Comparison of ENCODE assay signal across 8 cellular contexts in the genomic region with DNA sequence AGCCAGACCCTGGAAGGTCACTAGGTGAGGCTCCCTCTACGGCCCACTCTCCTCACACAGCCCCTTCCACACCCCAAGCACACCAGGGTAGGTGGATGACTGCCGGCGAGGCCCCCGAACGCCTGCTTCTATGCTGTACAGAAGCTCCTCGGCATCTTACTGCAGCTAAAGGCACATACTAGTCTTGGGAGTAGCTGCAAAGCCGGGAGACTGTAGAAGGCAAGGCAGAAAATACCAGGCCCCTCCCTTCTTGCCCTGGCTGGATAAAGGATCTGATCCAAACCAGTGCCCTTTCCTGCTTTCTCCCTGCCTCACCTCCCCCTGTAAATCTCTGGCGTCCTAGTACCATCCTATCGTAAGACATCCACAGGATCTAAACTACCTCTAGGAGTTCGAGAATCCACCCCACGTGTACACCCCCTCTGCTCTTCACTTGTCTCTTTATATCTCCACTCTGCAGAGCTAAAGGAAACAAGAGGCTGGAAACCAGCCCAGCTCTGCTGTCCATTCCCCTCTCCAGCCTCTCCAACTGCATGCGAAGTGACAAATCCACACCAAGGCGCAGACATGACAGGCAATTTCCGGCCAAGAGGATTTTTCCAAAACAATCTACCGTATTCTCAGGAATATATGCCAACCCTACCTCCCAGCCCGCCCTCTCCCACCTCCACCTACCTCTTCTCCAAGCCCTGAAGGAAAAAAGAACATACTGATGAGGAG. TPM values are rescaled to one million over a fixed set of nuclear protein-coding genes. Genes with fewer than 3 reads are reported as not detected.
DNase-seq lines count a peak whose midpoint lies in the region; ATAC-seq and TF ChIP-seq lines count a peak whose summit lies in the region.

No MANE protein-coding gene starts in this region.

- no peaks in the 10 kb centered on the region for H3K9me3 ChIP-seq in parathyroid adenoma (ENCODE audit: control insufficient read depth, low read length)

- no peaks in the 10 kb centered on the region for H3K27me3 Mint-ChIP-seq in activated naive CD8-positive, alpha-beta T cell

- H3K4me3 Mint-ChIP-seq in activated naive CD8-positive, alpha-beta T cell: peak overlapping the region; percentile 81

- H3K36me3 ChIP-seq in parathyroid adenoma (ENCODE audit: control insufficient read depth, insufficient read depth, low read length): no peaks in the 10 kb centered on the region

- H3K27ac Mint-ChIP-seq in activated naive CD8-positive, alpha-beta T cell: peak overlapping the region; percentile 89

- no peaks in the 10 kb centered on the region for H3K36me3 Mint-ChIP-seq in activated naive CD8-positive, alpha-beta T cell

- H3K9ac ChIP-seq in parathyroid adenoma: no peak overlapping the region

- peak overlapping the region; percentile 62 for H3K4me2 ChIP-seq in parathyroid adenoma (ENCODE audit: low read length)

- peak overlapping the region; percentile 65 for H3K27ac ChIP-seq in parathyroid adenoma

- H3K79me2 ChIP-seq in parathyroid adenoma: no peaks in the 10 kb centered on the region

- peak overlapping the region; percentile 83 for H2AFZ ChIP-seq in parathyroid adenoma

- peaks cover 56% of the 10 kb centered on the region for H3K4me1 Mint-ChIP-seq in activated naive CD8-positive, alpha-beta T cell (ENCODE audit: low read depth)

- H3K4me1 ChIP-seq in parathyroid adenoma: peaks cover 26% of the 10 kb centered on the region

- intact Hi-C loops in Right ventricle myocardium superior (cut with DNase I): no loop called here

- TF ChIP-seq CTCF in parathyroid adenoma (IDR thresholded peaks at IDR 0.05): no peak

- ATAC-seq in Right ventricle myocardium superior (ENCODE audit: poor library complexity): peak; percentile 56
- ATAC-seq in HG02970 (IDR thresholded peaks at IDR 0.05; ENCODE audit: low FRiP score, unreplicated experiment): no peak
- no peak for ATAC-seq in GM18909 (IDR thresholded peaks at IDR 0.05; ENCODE audit: poor library complexity, unreplicated experiment)

- DNase-seq in NCI-H1417 (lab: John Stamatoyannopoulos, UW) (peak in 2 of 3 experiments; percentile 51 to 52), NCI-H1417 treated with DMSO at 0.1 percent for 48 hours (lab: John Stamatoyannopoulos, UW) (no peak), KG1 (lab: John Stamatoyannopoulos, UW) (peak; percentile 37), Right ventricle myocardium superior (peak; percentile 60)

- H3K27me3 ChIP-seq in parathyroid adenoma (ENCODE audit: control insufficient read depth, insufficient read depth, low read length): no peaks in the 10 kb centered on the region

- H3K9me3 Mint-ChIP-seq in activated naive CD8-positive, alpha-beta T cell (ENCODE audit: low read depth): no peaks in the 10 kb centered on the region

- peak overlapping the region; percentile 50 for H3K4me3 ChIP-seq in parathyroid adenoma (ENCODE audit: low read depth, low read length)

RNA-seq across cellular contexts. Expression of a gene that starts 11.8 kb away (rescaled TPM):
- total RNA-seq in Right ventricle myocardium superior: 26.7 TPM
